ENCODE assay signal across 1 cellular context in the genomic region with DNA sequence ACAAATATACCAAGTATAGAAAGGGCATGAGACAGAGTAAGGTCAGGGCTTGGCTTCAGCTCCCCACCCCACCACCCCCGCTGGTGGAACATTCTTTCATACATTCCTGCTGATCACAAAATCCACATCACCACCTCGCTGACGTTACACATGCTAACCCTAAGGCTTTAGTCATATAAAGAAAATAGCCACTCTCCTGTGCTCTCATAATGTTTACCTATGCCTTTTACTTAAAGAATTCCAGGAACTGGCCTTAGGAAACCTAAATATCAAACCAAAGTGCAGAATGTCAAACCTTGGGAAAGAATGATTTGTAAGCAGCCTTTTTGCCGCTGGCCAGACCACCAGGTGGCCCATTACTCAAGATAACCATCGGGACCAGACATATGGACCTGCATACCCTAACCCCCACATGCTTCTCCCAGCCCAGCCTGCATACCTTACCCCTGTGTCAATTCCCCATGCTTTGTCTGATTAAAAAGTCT.
TF ChIP-seq lines count a peak whose summit lies in the region.

No MANE protein-coding gene starts in this region.

TF ChIP-seq in H1, 55 proteins besides CTCF, POLR2A, EP300 and RAD21:
- no peak for TF ChIP-seq BRCA1 (IDR thresholded peaks at IDR 0.05; ENCODE audit: low read depth, low read length)
- TF ChIP-seq TEAD4 (IDR thresholded peaks at IDR 0.05; ENCODE audit: low read depth, low read length) = 0 out of 2 replicates have a peak, but pooled peaks have one; percentile 31
